Comparison of ENCODE assay signal across 1 cellular context in the genomic region with DNA sequence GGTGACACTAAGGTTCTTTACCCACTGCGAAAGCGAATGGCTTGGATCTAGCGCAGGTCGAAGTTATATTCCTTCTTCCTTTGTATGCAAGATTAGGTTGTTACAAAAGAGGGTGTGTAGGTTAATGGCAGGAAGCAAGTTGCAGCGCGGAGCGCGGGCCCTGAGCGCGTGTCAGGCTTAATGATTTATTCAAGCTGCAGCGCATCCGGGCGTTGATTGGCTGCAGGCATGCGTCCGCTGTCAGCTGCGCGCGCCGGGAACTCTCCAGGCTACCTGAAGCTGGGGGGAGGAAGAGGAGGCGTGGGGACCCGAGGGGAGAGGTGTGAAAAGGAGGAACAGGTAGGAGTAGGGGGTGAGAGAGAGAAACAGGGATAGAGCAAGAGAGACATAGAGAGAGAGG.
TF ChIP-seq lines count a peak whose summit lies in the region.

No MANE protein-coding gene starts in this region.

TF ChIP-seq in GM12878, 131 proteins besides CTCF, POLR2A, EP300 and RAD21 (continued from another document):
- TF ChIP-seq, protein P1, sequence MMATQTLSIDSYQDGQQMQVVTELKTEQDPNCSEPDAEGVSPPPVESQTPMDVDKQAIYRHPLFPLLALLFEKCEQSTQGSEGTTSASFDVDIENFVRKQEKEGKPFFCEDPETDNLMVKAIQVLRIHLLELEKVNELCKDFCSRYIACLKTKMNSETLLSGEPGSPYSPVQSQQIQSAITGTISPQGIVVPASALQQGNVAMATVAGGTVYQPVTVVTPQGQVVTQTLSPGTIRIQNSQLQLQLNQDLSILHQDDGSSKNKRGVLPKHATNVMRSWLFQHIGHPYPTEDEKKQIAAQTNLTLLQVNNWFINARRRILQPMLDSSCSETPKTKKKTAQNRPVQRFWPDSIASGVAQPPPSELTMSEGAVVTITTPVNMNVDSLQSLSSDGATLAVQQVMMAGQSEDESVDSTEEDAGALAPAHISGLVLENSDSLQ (IDR thresholded peaks at IDR 0.05) = peak; percentile 18; the same call in 1 of the 2 replicates
- no peak for TF ChIP-seq TARDBP (IDR thresholded peaks at IDR 0.05; ENCODE audit: borderline replicate concordance)
- TF ChIP-seq SPI1 (IDR thresholded peaks at IDR 0.05; ENCODE audit: borderline replicate concordance, insufficient read depth, low read depth, low read length) = 0 out of 2 replicates have a peak, but pooled peaks have one; percentile 1
- TF ChIP-seq ZNF24 (IDR thresholded peaks at IDR 0.05) = no peak
- TF ChIP-seq, protein P2, sequence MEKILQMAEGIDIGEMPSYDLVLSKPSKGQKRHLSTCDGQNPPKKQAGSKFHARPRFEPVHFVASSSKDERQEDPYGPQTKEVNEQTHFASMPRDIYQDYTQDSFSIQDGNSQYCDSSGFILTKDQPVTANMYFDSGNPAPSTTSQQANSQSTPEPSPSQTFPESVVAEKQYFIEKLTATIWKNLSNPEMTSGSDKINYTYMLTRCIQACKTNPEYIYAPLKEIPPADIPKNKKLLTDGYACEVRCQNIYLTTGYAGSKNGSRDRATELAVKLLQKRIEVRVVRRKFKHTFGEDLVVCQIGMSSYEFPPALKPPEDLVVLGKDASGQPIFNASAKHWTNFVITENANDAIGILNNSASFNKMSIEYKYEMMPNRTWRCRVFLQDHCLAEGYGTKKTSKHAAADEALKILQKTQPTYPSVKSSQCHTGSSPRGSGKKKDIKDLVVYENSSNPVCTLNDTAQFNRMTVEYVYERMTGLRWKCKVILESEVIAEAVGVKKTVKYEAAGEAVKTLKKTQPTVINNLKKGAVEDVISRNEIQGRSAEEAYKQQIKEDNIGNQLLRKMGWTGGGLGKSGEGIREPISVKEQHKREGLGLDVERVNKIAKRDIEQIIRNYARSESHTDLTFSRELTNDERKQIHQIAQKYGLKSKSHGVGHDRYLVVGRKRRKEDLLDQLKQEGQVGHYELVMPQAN (conservative IDR thresholded peaks at IDR 0.05) = no peak
- TF ChIP-seq, protein P3, sequence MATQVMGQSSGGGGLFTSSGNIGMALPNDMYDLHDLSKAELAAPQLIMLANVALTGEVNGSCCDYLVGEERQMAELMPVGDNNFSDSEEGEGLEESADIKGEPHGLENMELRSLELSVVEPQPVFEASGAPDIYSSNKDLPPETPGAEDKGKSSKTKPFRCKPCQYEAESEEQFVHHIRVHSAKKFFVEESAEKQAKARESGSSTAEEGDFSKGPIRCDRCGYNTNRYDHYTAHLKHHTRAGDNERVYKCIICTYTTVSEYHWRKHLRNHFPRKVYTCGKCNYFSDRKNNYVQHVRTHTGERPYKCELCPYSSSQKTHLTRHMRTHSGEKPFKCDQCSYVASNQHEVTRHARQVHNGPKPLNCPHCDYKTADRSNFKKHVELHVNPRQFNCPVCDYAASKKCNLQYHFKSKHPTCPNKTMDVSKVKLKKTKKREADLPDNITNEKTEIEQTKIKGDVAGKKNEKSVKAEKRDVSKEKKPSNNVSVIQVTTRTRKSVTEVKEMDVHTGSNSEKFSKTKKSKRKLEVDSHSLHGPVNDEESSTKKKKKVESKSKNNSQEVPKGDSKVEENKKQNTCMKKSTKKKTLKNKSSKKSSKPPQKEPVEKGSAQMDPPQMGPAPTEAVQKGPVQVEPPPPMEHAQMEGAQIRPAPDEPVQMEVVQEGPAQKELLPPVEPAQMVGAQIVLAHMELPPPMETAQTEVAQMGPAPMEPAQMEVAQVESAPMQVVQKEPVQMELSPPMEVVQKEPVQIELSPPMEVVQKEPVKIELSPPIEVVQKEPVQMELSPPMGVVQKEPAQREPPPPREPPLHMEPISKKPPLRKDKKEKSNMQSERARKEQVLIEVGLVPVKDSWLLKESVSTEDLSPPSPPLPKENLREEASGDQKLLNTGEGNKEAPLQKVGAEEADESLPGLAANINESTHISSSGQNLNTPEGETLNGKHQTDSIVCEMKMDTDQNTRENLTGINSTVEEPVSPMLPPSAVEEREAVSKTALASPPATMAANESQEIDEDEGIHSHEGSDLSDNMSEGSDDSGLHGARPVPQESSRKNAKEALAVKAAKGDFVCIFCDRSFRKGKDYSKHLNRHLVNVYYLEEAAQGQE (IDR thresholded peaks at IDR 0.05; ENCODE audit: low read depth, low read length) = no peak
